ENCODE assay signal across 9 cellular contexts in genomic region chr7:101100858-101101847, GRCh38. TPM values are rescaled to one million over a fixed set of nuclear protein-coding genes. Genes with fewer than 3 reads are reported as not detected.
A peak's percentile ranks its signal among the peaks of the same experiment; 100 is the strongest.
DNase-seq lines count a peak whose midpoint lies in the region; ATAC-seq and TF ChIP-seq lines count a peak whose summit lies in the region.
"Had no signal": no experiment of that assay in that cellular context is flagged by ENCODE, and none has a peak within 500 bp of the region (broad histone marks: within the 10 kb centered on the region; RNA-seq: fewer than 3 reads in every experiment).

No MANE protein-coding gene starts in this region.

- no peaks in the 10 kb centered on the region for H3K27me3 ChIP-seq in HUES6 (ENCODE audit: control insufficient read depth, insufficient read depth, low read length)
- no peaks in the 10 kb centered on the region for H3K27me3 ChIP-seq in lung (ENCODE audit: control insufficient read depth, insufficient read depth)
- no peaks in the 10 kb centered on the region for H3K27me3 ChIP-seq in thyroid gland

- DNase-seq in astrocyte of the hippocampus (ENCODE audit: low read depth, low spot score) (peak; percentile 11), lung (ENCODE audit: low spot score) (no peak), thyroid gland (no peak), cerebellum (ENCODE audit: low spot score) (no peak), NCI-H524 treated with DMSO at 0.1 percent for 48 hours (lab: John Stamatoyannopoulos, UW) (no peak)

- H3K27ac ChIP-seq in HUES6 (ENCODE audit: low read depth, low read length) = peak overlapping the region; percentile 56; the same call in 1 of the 2 replicates
- peak overlapping the region; percentile 79 to 82 for H3K27ac ChIP-seq in lung (ENCODE audit: low read depth in 1 of 2, low read length in 1 of 2)
- peak overlapping the region; percentile 63 to 70 (median 70) for H3K27ac ChIP-seq in thyroid gland

- no peak overlapping the region for H3K4me3 ChIP-seq in HUES6 (ENCODE audit: low read depth, low read length)
- H3K4me3 ChIP-seq in lung = no peak overlapping the region
- no peak overlapping the region for H3K4me3 ChIP-seq in thyroid gland (replicated peaks in 1 of 3)

- TF ChIP-seq POLR2A in thyroid gland (IDR thresholded peaks at IDR 0.05) = no peak

- WGBS in lung, 2 donors = 91 to 92% methylated on average over 18 of the region's 18 CpGs
- 85 to 93% methylated on average over 18 of the region's 18 CpGs for WGBS in thyroid gland, 2 donors

- TF ChIP-seq CTCF in lung (IDR thresholded peaks at IDR 0.05; ENCODE audit: control extremely low read depth, extremely low read depth) = no peak
- no peak for TF ChIP-seq CTCF in thyroid gland (IDR thresholded peaks at IDR 0.05)

- H3K9me3 ChIP-seq in HUES6 (ENCODE audit: control insufficient read depth, insufficient read depth, low read depth, low read length) (no peaks in the 10 kb centered on the region), lung (ENCODE audit: control insufficient read depth in 2 of 2, insufficient read depth in 1 of 2, low read length in 1 of 2) (no peaks in the 10 kb centered on the region), thyroid gland (no peaks in the 10 kb centered on the region)

- H3K4me1 ChIP-seq in HUES6 (ENCODE audit: control insufficient read depth, insufficient read depth, low read length) = peaks cover 29% of the 10 kb centered on the region
- peaks cover 6 to 10% of the 10 kb centered on the region in 2 donors for H3K4me1 ChIP-seq in lung (ENCODE audit: control insufficient read depth in 2 of 2, insufficient read depth in 2 of 2, low read length in 2 of 2)
- H3K4me1 ChIP-seq in thyroid gland = peaks cover 3 to 25% of the 10 kb centered on the region in 2 donors

- H3K9ac ChIP-seq in HUES6 (ENCODE audit: low read length) = peak overlapping the region; percentile 85

- intact Hi-C loops in thyroid gland (cut with DNase I) = no loop called here

- H3K36me3 ChIP-seq in HUES6 (ENCODE audit: control insufficient read depth, insufficient read depth, low read length) (no peaks in the 10 kb centered on the region), lung (ENCODE audit: control insufficient read depth in 2 of 2, insufficient read depth in 2 of 2, low read length in 2 of 2) (no peaks in the 10 kb centered on the region), thyroid gland (no peaks in the 10 kb centered on the region)

- ATAC-seq in lung (ENCODE audit: insufficient read depth, low FRiP score) (no peak), GM21528 (IDR thresholded peaks at IDR 0.05; ENCODE audit: low FRiP score, unreplicated experiment) (no peak), HG03342 (IDR thresholded peaks at IDR 0.05; ENCODE audit: unreplicated experiment) (no peak)

RNA-seq across cellular contexts. Expression of gene TRIM56, which starts 15.9 kb away (rescaled TPM):
- total RNA-seq in lung (10 to 100 TPM; 32.6 to 56.6 TPM), thyroid gland (10 to 100 TPM; 19.6 to 36.4 (median 28.5) TPM), cerebellum (3.0 TPM)
- polyA plus RNA-seq in lung = 10 to 100 TPM; 14.4 to 15.7 TPM

RNA-seq across cellular contexts. Expression of gene SERPINE1, which starts 25.8 kb away (rescaled TPM):
- total RNA-seq in lung (10 to 100 TPM; 18.6 to 55.4 TPM), thyroid gland (10 to 100 TPM in 1 of 4 donors, 1 to 10 TPM in 3; 4.7 to 18.6 (median 7.6) TPM), cerebellum (0.27 TPM)
- polyA plus RNA-seq in lung = 100 to 1,000 TPM in 1 of 2 donors, 10 to 100 TPM in 1; 12.4 to 436 TPM
- total RNA-seq: T-helper 1 cell treated with Interleukin-12 subunit alpha and Interleukin-12 subunit beta and Interleukin-4 antibody, amounts not matched to agents 30 ng/mL and 1 ng/mL, for 36 hours had no signal

RNA-seq across cellular contexts. Expression of gene AP1S1, which starts 53.1 kb away (rescaled TPM):
- total RNA-seq in lung (10 to 100 TPM; 42.7 to 74.7 TPM), thyroid gland (10 to 100 TPM; 29.0 to 59.6 (median 41.3) TPM), cerebellum (61.0 TPM)
- polyA plus RNA-seq in lung = 10 to 100 TPM; 54.9 to 66.9 TPM
